In the genomic region with DNA sequence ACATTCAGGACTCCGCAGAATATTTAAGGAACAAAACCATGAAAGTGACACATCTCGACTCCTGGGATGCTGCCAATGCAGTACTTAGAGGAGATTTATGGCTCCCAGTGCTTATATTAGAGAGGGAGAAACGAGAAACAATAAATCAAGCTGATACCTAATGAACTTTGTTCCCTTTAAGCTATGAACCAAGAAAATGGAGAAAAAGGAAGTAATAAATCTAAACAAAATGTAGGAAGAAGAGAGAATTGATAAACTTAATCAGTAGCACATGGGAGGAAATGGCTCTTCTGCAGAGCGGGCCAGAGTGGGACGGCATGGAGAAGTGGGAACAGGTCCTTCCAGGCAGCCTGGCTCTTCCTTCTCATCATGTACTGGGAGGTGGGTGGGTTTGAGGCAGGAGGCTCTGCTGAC, we compare ENCODE assay signal across 1 cellular context.
TF ChIP-seq lines count a peak whose summit lies in the region.

No MANE protein-coding gene starts in this region.

TF ChIP-seq in HepG2, 621 proteins besides CTCF, POLR2A, EP300 and RAD21 (continued from another document):
- no peak for TF ChIP-seq AGO1 (IDR thresholded peaks at IDR 0.05; ENCODE audit: low read depth, low read length, poor library complexity, severe bottlenecking)
- no peak for TF ChIP-seq SATB2 (CRISPR knock-in tag; IDR thresholded peaks at IDR 0.05)
- TF ChIP-seq PAWR (CRISPR knock-in tag; IDR thresholded peaks at IDR 0.05; ENCODE audit: borderline replicate concordance), result no peak
- TF ChIP-seq, protein P1, sequence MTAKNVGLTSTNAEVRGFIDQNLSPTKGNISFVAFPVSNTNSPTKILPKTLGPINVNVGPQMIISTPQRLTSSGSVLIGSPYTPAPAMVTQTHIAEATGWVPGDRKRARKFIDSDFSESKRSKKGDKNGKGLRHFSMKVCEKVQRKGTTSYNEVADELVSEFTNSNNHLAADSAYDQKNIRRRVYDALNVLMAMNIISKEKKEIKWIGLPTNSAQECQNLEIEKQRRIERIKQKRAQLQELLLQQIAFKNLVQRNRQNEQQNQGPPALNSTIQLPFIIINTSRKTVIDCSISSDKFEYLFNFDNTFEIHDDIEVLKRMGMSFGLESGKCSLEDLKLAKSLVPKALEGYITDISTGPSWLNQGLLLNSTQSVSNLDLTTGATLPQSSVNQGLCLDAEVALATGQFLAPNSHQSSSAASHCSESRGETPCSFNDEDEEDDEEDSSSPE (CRISPR knock-in tag; IDR thresholded peaks at IDR 0.05), result no peak
- TF ChIP-seq, protein P2, sequence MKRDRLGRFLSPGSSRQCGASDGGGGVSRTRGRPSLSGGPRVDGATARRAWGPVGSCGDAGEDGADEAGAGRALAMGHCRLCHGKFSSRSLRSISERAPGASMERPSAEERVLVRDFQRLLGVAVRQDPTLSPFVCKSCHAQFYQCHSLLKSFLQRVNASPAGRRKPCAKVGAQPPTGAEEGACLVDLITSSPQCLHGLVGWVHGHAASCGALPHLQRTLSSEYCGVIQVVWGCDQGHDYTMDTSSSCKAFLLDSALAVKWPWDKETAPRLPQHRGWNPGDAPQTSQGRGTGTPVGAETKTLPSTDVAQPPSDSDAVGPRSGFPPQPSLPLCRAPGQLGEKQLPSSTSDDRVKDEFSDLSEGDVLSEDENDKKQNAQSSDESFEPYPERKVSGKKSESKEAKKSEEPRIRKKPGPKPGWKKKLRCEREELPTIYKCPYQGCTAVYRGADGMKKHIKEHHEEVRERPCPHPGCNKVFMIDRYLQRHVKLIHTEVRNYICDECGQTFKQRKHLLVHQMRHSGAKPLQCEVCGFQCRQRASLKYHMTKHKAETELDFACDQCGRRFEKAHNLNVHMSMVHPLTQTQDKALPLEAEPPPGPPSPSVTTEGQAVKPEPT (CRISPR knock-in tag; IDR thresholded peaks at IDR 0.05; ENCODE audit: low read depth), result no peak
- TF ChIP-seq U2AF1 (optimal IDR thresholded peaks at IDR 0.05; ENCODE audit: low read depth, low read length), result no peak
